24 cellular contexts compared by ENCODE assay signal in the genomic region with DNA sequence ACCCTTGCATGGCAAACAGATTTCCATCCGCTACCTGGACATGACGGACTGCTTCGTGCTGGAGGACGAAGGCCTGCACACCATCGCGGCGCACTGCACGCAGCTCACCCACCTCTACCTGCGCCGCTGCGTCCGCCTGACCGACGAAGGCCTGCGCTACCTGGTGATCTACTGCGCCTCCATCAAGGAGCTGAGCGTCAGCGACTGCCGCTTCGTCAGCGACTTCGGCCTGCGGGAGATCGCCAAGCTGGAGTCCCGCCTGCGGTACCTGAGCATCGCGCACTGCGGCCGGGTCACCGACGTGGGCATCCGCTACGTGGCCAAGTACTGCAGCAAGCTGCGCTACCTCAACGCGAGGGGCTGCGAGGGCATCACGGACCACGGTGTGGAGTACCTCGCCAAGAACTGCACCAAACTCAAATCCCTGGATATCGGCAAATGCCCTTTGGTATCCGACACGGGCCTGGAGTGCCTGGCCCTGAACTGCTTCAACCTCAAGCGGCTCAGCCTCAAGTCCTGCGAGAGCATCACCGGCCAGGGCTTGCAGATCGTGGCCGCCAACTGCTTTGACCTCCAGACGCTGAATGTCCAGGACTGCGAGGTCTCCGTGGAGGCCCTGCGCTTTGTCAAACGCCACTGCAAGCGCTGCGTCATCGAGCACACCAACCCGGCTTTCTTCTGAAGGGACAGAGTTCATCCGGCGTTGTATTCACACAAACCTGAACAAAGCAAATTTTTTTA.
"Had no signal": no experiment of that assay in that cellular context is flagged by ENCODE, and none has a peak within 500 bp of the region (broad histone marks: within the 10 kb centered on the region; RNA-seq: fewer than 3 reads in every experiment).

No MANE protein-coding gene starts in this region.

- H3K36me3 ChIP-seq: breast epithelium had no signal

- H3K27ac ChIP-seq: adrenal gland, breast epithelium, RWPE1, SJSA1 had no signal

- H3K9me3 ChIP-seq: adrenal gland, SJSA1 had no signal

- H3K4me1 Mint-ChIP-seq: activated naive CD8-positive, alpha-beta T cell treated with anti-CD3 and anti-CD28 coated beads, Interleukin-2, amount 10 ng/mL, durations not matched to agents 7 days and 5 days had no signal

- H3K27me3 Mint-ChIP-seq: activated CD8-positive, alpha-beta T cell treated with anti-CD3 and anti-CD28 coated beads for 36 hours; activated naive CD8-positive, alpha-beta T cell treated with anti-CD3 and anti-CD28 coated beads, Interleukin-2, amount 10 ng/mL, durations not matched to agents 7 days and 5 days had no signal

- H3K36me3 Mint-ChIP-seq: activated naive CD8-positive, alpha-beta T cell treated with anti-CD3 and anti-CD28 coated beads, Interleukin-2, amount 10 ng/mL, durations not matched to agents 7 days and 5 days had no signal

- H3K4me3 ChIP-seq: adrenal gland, breast epithelium, SJSA1 had no signal

- DNase-seq: activated CD4-positive, alpha-beta T cell treated with anti-CD3 and anti-CD28 coated beads for 4 hours; activated CD8-positive, alpha-beta memory T cell treated with anti-CD3 and anti-CD28 coated beads, Interleukin-2, amount 50 U/mL, for 4 hours; activated CD8-positive, alpha-beta T cell treated with anti-CD3 and anti-CD28 coated beads for 36 hours; activated naive CD4-positive, alpha-beta T cell treated with anti-CD3 and anti-CD28 coated beads, Interleukin-2, amount 50 U/mL, for 16 hours; activated naive CD8-positive, alpha-beta T cell treated with anti-CD3 and anti-CD28 coated beads, Interleukin-2, amount 10 ng/mL, durations not matched to agents 7 days and 5 days; adrenal gland; caudate nucleus; KG1; NCI-H1092; NCI-H1417; NCI-H1930; NCI-H2171; NCI-H2227 treated with DMSO at 0.1 percent for 48 hours; NCI-H526 treated with DMSO at 0.1 percent for 48 hours; NCI-H82; SHP77; SW 1271 had no signal

- H3K27ac Mint-ChIP-seq: activated CD8-positive, alpha-beta T cell treated with anti-CD3 and anti-CD28 coated beads for 36 hours; activated naive CD8-positive, alpha-beta T cell treated with anti-CD3 and anti-CD28 coated beads, Interleukin-2, amount 10 ng/mL, durations not matched to agents 7 days and 5 days; T-helper 2 cell treated with Interferon-gamma antibody and Interleukin-4, amounts not matched to agents 5 μg/mL and 100 μg/mL, for 36 hours had no signal

- H3K27me3 ChIP-seq: adrenal gland, breast epithelium, SJSA1 had no signal

- H3K4me1 ChIP-seq: breast epithelium had no signal

- H3K4me3 Mint-ChIP-seq: activated CD8-positive, alpha-beta T cell treated with anti-CD3 and anti-CD28 coated beads for 36 hours; activated naive CD8-positive, alpha-beta T cell treated with anti-CD3 and anti-CD28 coated beads, Interleukin-2, amount 10 ng/mL, durations not matched to agents 7 days and 5 days; T-helper 2 cell treated with Interferon-gamma antibody and Interleukin-4, amounts not matched to agents 5 μg/mL and 100 μg/mL, for 36 hours had no signal

- ATAC-seq: activated CD4-positive, CD25-positive, alpha-beta regulatory T cell treated with anti-CD3 and anti-CD28 coated beads, Interleukin-2, amount 50 U/mL, for 24 hours; activated CD8-positive, alpha-beta T cell treated with anti-CD3 and anti-CD28 coated beads for 36 hours; Panc1; SK-N-SH treated with all-trans-retinoic acid at 6 μM for 48 hours had no signal
